ENCODE assay signal across 1 cellular context in genomic region chr12:98503593-98504367, GRCh38.
A peak's percentile ranks its signal among the peaks of the same experiment; 100 is the strongest.
TF ChIP-seq lines count a peak whose summit lies in the region.

No MANE protein-coding gene starts in this region.

TF ChIP-seq in HepG2, 621 proteins besides CTCF, POLR2A, EP300 and RAD21 (continued from another document and continues in another):
- TF ChIP-seq SNAPC5 (CRISPR knock-in tag; IDR thresholded peaks at IDR 0.05; ENCODE audit: borderline replicate concordance), result no peak
- TF ChIP-seq RELA (CRISPR knock-in tag; IDR thresholded peaks at IDR 0.05), result no peak
- no peak for TF ChIP-seq CREBL2 (CRISPR knock-in tag; IDR thresholded peaks at IDR 0.05; ENCODE audit: borderline replicate concordance)
- peak; percentile 28; the same call in 1 of the 2 replicates for TF ChIP-seq ZNF552 (CRISPR knock-in tag; IDR thresholded peaks at IDR 0.05; ENCODE audit: borderline replicate concordance)
- peak; percentile 70 for TF ChIP-seq HDAC2 (CRISPR knock-in tag; IDR thresholded peaks at IDR 0.05)
- TF ChIP-seq PRDM10 (CRISPR knock-in tag; IDR thresholded peaks at IDR 0.05; ENCODE audit: low read depth), result peak; percentile 34; the same call in 1 of the 2 replicates
- TF ChIP-seq KMT2A (CRISPR knock-in tag; IDR thresholded peaks at IDR 0.05), result no peak
- TF ChIP-seq ASH2L (IDR thresholded peaks at IDR 0.05; ENCODE audit: insufficient read length, low read depth, low read length), result peak; percentile 31
- TF ChIP-seq ZNF788 (CRISPR knock-in tag; IDR thresholded peaks at IDR 0.05; ENCODE audit: borderline replicate concordance), result peak; percentile 86; the same call in 1 of the 2 replicates
- 0 out of 2 replicates have a peak, but pooled peaks have one; percentile 51 for TF ChIP-seq CAMTA2 (CRISPR knock-in tag; IDR thresholded peaks at IDR 0.05; ENCODE audit: borderline replicate concordance)
- no peak for TF ChIP-seq MTA3 (CRISPR knock-in tag; IDR thresholded peaks at IDR 0.05)
- TF ChIP-seq ZNF644 (CRISPR knock-in tag; IDR thresholded peaks at IDR 0.05; ENCODE audit: low read depth), result peak; percentile 43; the same call in 1 of the 2 replicates
- no peak for TF ChIP-seq ZBTB8A (CRISPR knock-in tag; IDR thresholded peaks at IDR 0.05; ENCODE audit: borderline replicate concordance, low read depth)
- no peak for TF ChIP-seq ZNF30 (CRISPR knock-in tag; IDR thresholded peaks at IDR 0.05)
- peak; percentile 73 for TF ChIP-seq CEBPG (CRISPR knock-in tag; IDR thresholded peaks at IDR 0.05)
- TF ChIP-seq KDM5A (IDR thresholded peaks at IDR 0.05; ENCODE audit: borderline replicate concordance, low read length), result 0 out of 2 replicates have a peak, but pooled peaks have one; percentile 73
- TF ChIP-seq ZNF773 (CRISPR knock-in tag; IDR thresholded peaks at IDR 0.05; ENCODE audit: borderline replicate concordance), result no peak
- TF ChIP-seq ZFYVE20 (CRISPR knock-in tag; IDR thresholded peaks at IDR 0.05; ENCODE audit: borderline replicate concordance, low read depth), result no peak
- TF ChIP-seq ZNF749 (CRISPR knock-in tag; IDR thresholded peaks at IDR 0.05; ENCODE audit: borderline replicate concordance), result 0 out of 2 replicates have a peak, but pooled peaks have one; percentile 17
- TF ChIP-seq ZXDC (CRISPR knock-in tag; IDR thresholded peaks at IDR 0.05), result 0 out of 2 replicates have a peak, but pooled peaks have one; percentile 25
- TF ChIP-seq STAG1 (CRISPR knock-in tag; IDR thresholded peaks at IDR 0.05), result 0 out of 2 replicates have a peak, but pooled peaks have one; percentile 3
- peak; percentile 60 for TF ChIP-seq HNF1A (IDR thresholded peaks at IDR 0.05; ENCODE audit: low read depth)
- TF ChIP-seq HNF1A (CRISPR knock-in tag; IDR thresholded peaks at IDR 0.05; ENCODE audit: borderline replicate concordance), result 0 out of 2 replicates have a peak, but pooled peaks have one; percentile 64
- TF ChIP-seq HMG20B (CRISPR knock-in tag; conservative IDR thresholded peaks at IDR 0.05), result no peak
- peak in 1 of 2 experiments; percentile 52; a peak in 2 of 4 replicates for TF ChIP-seq ATF4 (CRISPR knock-in tag; IDR thresholded peaks at IDR 0.05)
- peak; percentile 50; the same call in 1 of the 2 replicates for TF ChIP-seq SALL2 (CRISPR knock-in tag; IDR thresholded peaks at IDR 0.05)
- no peak for TF ChIP-seq ZMAT3 (CRISPR knock-in tag; conservative IDR thresholded peaks at IDR 0.05)
- peak; percentile 34; the same call in 1 of the 2 replicates for TF ChIP-seq RXRB (CRISPR knock-in tag; IDR thresholded peaks at IDR 0.05; ENCODE audit: borderline replicate concordance)
- TF ChIP-seq REPIN1 (CRISPR knock-in tag; IDR thresholded peaks at IDR 0.05; ENCODE audit: borderline replicate concordance, low read depth), result peak; percentile 66; the same call in 1 of the 2 replicates
- peak; percentile 23; the same call in 1 of the 2 replicates for TF ChIP-seq JUN (CRISPR knock-in tag; IDR thresholded peaks at IDR 0.05)
- TF ChIP-seq GATAD2A (CRISPR knock-in tag; IDR thresholded peaks at IDR 0.05), result peak; percentile 37; the same call in 1 of the 2 replicates
- TF ChIP-seq TOPORS (CRISPR knock-in tag; IDR thresholded peaks at IDR 0.05), result no peak
- peak; percentile 7; the same call in 1 of the 2 replicates for TF ChIP-seq PPARG (CRISPR knock-in tag; conservative IDR thresholded peaks at IDR 0.05)
- no peak for TF ChIP-seq ZNF513 (CRISPR knock-in tag; conservative IDR thresholded peaks at IDR 0.05)
- peak; percentile 99 for TF ChIP-seq ZNF281 (CRISPR knock-in tag; IDR thresholded peaks at IDR 0.05; ENCODE audit: borderline replicate concordance)
- 0 out of 2 replicates have a peak, but pooled peaks have one; percentile 11 for TF ChIP-seq SNAI1 (CRISPR knock-in tag; IDR thresholded peaks at IDR 0.05; ENCODE audit: borderline replicate concordance)
- peak; percentile 61; the same call in 1 of the 2 replicates for TF ChIP-seq NRL (CRISPR knock-in tag; IDR thresholded peaks at IDR 0.05; ENCODE audit: borderline replicate concordance)
- no peak for TF ChIP-seq SSRP1 (CRISPR knock-in tag; IDR thresholded peaks at IDR 0.05)
- TF ChIP-seq ZNF275 (CRISPR knock-in tag; IDR thresholded peaks at IDR 0.05; ENCODE audit: borderline replicate concordance), result no peak; the same call in 1 of the 2 replicates
- peak; percentile 61 for TF ChIP-seq KMT2B (CRISPR knock-in tag; IDR thresholded peaks at IDR 0.05)
- TF ChIP-seq ZFP1 (CRISPR knock-in tag; IDR thresholded peaks at IDR 0.05), result 0 out of 2 replicates have a peak, but pooled peaks have one; percentile 37
- no peak; the same call in 1 of the 2 replicates for TF ChIP-seq SPEN (CRISPR knock-in tag; IDR thresholded peaks at IDR 0.05; ENCODE audit: low read depth)
- TF ChIP-seq ZNF274 (CRISPR knock-in tag; IDR thresholded peaks at IDR 0.05), result 0 out of 2 replicates have a peak, but pooled peaks have one; percentile 18
- TF ChIP-seq ZNF225 (CRISPR knock-in tag; IDR thresholded peaks at IDR 0.05), result peak; percentile 63; the same call in 1 of the 2 replicates
- TF ChIP-seq ZNF879 (CRISPR knock-in tag; IDR thresholded peaks at IDR 0.05), result no peak
- no peak; the same call in 1 of the 2 replicates for TF ChIP-seq ZNF737 (CRISPR knock-in tag; IDR thresholded peaks at IDR 0.05; ENCODE audit: borderline replicate concordance)
- TF ChIP-seq ZNF101 (CRISPR knock-in tag; IDR thresholded peaks at IDR 0.05; ENCODE audit: borderline replicate concordance, low read depth), result no peak
- peak; percentile 81 for TF ChIP-seq MEIS1 (CRISPR knock-in tag; IDR thresholded peaks at IDR 0.05; ENCODE audit: borderline replicate concordance)
